10 cellular contexts compared by ENCODE assay signal in the genomic region with DNA sequence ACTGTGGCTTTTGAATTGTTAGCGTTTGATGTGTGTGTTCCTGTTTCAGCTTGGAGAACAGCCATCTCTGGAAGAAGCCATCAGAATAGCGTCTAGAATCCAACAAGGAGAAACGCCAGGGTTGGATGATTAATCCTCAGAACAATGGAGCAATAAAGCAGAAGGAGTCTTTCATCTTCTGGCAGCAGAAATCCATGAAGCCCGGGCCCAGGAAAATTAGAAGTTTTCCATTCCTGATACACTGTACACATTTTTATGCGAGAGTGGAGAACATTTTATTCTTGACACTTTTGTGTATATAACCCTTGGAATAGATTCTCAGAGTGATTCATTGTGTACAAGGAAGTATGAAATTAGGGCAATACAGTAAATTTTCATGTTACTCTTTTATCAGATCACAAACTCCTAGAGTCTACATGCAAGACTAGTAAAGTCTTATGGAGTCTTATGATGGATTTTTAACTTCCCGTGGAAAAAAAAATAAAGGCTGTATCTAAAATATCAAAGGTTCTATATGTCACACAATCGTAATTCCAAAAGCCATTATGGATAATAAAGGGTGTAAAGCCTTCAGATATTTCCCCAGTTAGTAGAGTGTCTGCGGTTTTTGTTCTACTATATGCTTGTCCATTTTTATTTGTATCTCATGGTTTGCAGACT.
DNase-seq lines count a peak whose midpoint lies in the region; ATAC-seq and TF ChIP-seq lines count a peak whose summit lies in the region.
"Had no signal": no experiment of that assay in that cellular context is flagged by ENCODE, and none has a peak within 500 bp of the region (broad histone marks: within the 10 kb centered on the region; RNA-seq: fewer than 3 reads in every experiment).

No MANE protein-coding gene starts in this region.

- H3K4me3 ChIP-seq in RWPE2 (ENCODE audit: severe bottlenecking) (no peak overlapping the region), fibroblast of pulmonary artery (replicated peaks; ENCODE audit: low read depth, low read length) (no peak overlapping the region), rectal smooth muscle tissue (ENCODE audit: low read length) (peak overlapping the region; percentile 3)

- TF ChIP-seq CTCF in RWPE2 (IDR thresholded peaks at IDR 0.05; ENCODE audit: poor library complexity, severe bottlenecking) (no peak), fibroblast of pulmonary artery (IDR thresholded peaks at IDR 0.05; ENCODE audit: low read length, missing control alignments) (no peak)

- H3K36me3 ChIP-seq in RWPE2 (ENCODE audit: low read depth) (peaks cover 21% of the 10 kb centered on the region), rectal smooth muscle tissue (ENCODE audit: control insufficient read depth, insufficient read depth, low read length) (no peaks in the 10 kb centered on the region)

- peak overlapping the region; percentile 43 for H3K27ac ChIP-seq in RWPE2 (ENCODE audit: poor library complexity, severe bottlenecking)
- peak overlapping the region; percentile 58 for H3K27ac ChIP-seq in rectal smooth muscle tissue (ENCODE audit: low read depth, low read length)
- H3K27ac ChIP-seq: parathyroid adenoma had no signal

- H3K27me3 ChIP-seq in RWPE2 (ENCODE audit: insufficient read depth, poor library complexity, severe bottlenecking) = no peaks in the 10 kb centered on the region
- H3K27me3 ChIP-seq in rectal smooth muscle tissue (ENCODE audit: control insufficient read depth, insufficient read depth, low read length) = no peaks in the 10 kb centered on the region

- no peaks in the 10 kb centered on the region for H3K9me3 ChIP-seq in RWPE2 (ENCODE audit: severe bottlenecking)

- DNase-seq in AG20443 (ENCODE audit: low spot score) (peak; percentile 61), RWPE2 (ENCODE audit: low spot score) (no peak), fibroblast of pulmonary artery (ENCODE audit: low read depth) (peak; percentile 96), NCI-H1694 treated with DMSO at 0.1 percent for 48 hours (lab: John Stamatoyannopoulos, UW) (no peak), islet precursor cell (no peak)
- no peak for DNase-seq in effector CD8-positive, alpha-beta T cell (lab: John Stamatoyannopoulos, UW)
- DNase-seq: NCI-H1417 treated with DMSO at 0.1 percent for 48 hours had no signal

- H3K9ac ChIP-seq in rectal smooth muscle tissue (ENCODE audit: low read length) = no peak overlapping the region
- H3K9ac ChIP-seq: parathyroid adenoma had no signal

- H3K4me1 ChIP-seq in RWPE2 (ENCODE audit: insufficient read depth, poor library complexity, severe bottlenecking) (peaks cover 9% of the 10 kb centered on the region), rectal smooth muscle tissue (ENCODE audit: control insufficient read depth, insufficient read depth, low read length) (peaks cover 23% of the 10 kb centered on the region)

- ATAC-seq in RWPE2 (ENCODE audit: low read depth) (peak; percentile 56; the same call in 2 of the 3 replicates), GM18907 (IDR thresholded peaks at IDR 0.05; ENCODE audit: unreplicated experiment) (no peak)

Comparison
In these comparisons a context has a peak if more than half of its experiments do, and no peak if none do; other contexts are left out.
1. DNase-seq: peak in AG20443 (single experiment) and fibroblast of pulmonary artery (single experiment); none in RWPE2 (single experiment), NCI-H1694 treated with DMSO at 0.1 percent for 48 hours (single experiment), islet precursor cell (single experiment) and effector CD8-positive, alpha-beta T cell (single experiment).